In genomic region chr11:122179966-122180365, GRCh38 we compare ENCODE assay signal across 1 cellular context.
TF ChIP-seq lines count a peak whose summit lies in the region.

No MANE protein-coding gene starts in this region.

TF ChIP-seq in IMR-90, 13 proteins besides CTCF, POLR2A, EP300 and RAD21:
- TF ChIP-seq CHD1 (IDR thresholded peaks at IDR 0.05; ENCODE audit: low read depth, low read length) (no peak), SMC3 (IDR thresholded peaks at IDR 0.05; ENCODE audit: low read depth, low read length) (no peak), NFE2L2 (IDR thresholded peaks at IDR 0.05; ENCODE audit: low read depth, low read length) (no peak), MAFK (IDR thresholded peaks at IDR 0.05; ENCODE audit: low read depth, low read length) (no peak), FOS (IDR thresholded peaks at IDR 0.05; ENCODE audit: low read depth, low read length) (no peak), RFX5 (IDR thresholded peaks at IDR 0.05; ENCODE audit: low read depth, low read length) (no peak), MAZ (IDR thresholded peaks at IDR 0.05; ENCODE audit: borderline replicate concordance, low read depth, low read length) (no peak), RCOR1 (IDR thresholded peaks at IDR 0.05; ENCODE audit: insufficient replicate concordance, low read length) (no peak), MXI1 (IDR thresholded peaks at IDR 0.05; ENCODE audit: borderline replicate concordance, low read depth, low read length) (no peak), BHLHE40 (IDR thresholded peaks at IDR 0.05; ENCODE audit: low read depth, low read length) (no peak), CEBPB (IDR thresholded peaks at IDR 0.05; ENCODE audit: low read depth, low read length) (no peak), ELK1 (IDR thresholded peaks at IDR 0.05; ENCODE audit: borderline replicate concordance, low read depth, low read length) (no peak), USF2 (IDR thresholded peaks at IDR 0.05; ENCODE audit: low read depth, low read length) (no peak)
